9 cellular contexts compared by ENCODE assay signal in the genomic region with DNA sequence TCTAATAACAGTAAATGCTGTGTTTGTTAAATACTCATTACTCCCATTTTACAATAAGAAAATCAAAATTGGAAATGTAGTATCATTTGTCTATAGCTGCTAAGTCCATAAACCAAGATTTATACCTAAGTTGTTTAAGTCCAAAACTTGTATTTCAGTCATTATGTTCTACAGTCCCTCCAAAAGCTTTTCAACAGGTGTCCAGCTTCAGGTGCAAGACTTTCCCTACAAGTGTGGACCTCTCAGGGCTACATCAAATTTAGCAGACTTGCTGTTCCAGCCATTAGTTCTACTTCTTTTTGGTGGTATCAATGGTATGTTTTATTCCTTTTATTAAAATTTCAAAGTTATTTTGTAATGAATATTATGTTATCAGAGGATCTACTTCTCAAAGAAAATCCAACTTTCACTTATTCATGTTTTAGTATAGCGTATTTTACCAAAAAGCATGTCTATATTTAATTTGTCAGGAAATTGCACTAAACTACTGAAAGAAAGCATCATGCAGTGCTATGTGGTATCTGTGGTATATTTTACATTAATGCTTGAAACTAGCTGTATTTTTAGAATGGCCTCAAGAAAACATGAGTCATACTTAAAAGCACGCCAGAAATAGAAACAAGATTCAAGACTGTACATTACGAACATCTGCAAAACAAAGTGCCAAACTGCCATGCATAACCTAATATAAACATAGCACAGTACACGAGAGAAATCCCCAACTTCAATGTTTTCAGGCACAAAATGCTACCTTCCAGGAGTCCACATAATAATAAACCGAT. TPM values are rescaled to one million over a fixed set of nuclear protein-coding genes. Genes with fewer than 3 reads are reported as not detected.
DNase-seq lines count a peak whose midpoint lies in the region; ATAC-seq and TF ChIP-seq lines count a peak whose summit lies in the region.
"Had no signal": no experiment of that assay in that cellular context is flagged by ENCODE, and none has a peak within 500 bp of the region (broad histone marks: within the 10 kb centered on the region; RNA-seq: fewer than 3 reads in every experiment).

No MANE protein-coding gene starts in this region.

- H3K36me3 ChIP-seq in SJSA1: no peaks in the 10 kb centered on the region

- H3K27me3 ChIP-seq in SJSA1 (replicated peaks): no peaks in the 10 kb centered on the region

- no peak for TF ChIP-seq CTCF in AG09319 (IDR thresholded peaks at IDR 0.05; ENCODE audit: low read depth, low read length)
- no peak for TF ChIP-seq CTCF in foreskin fibroblast (IDR thresholded peaks at IDR 0.05; ENCODE audit: low read depth, low read length)

- ATAC-seq in GM18907 (IDR thresholded peaks at IDR 0.05; ENCODE audit: unreplicated experiment): peak; percentile 93
- peak; percentile 85 for ATAC-seq in HG03064 (IDR thresholded peaks at IDR 0.05; ENCODE audit: low read depth, unreplicated experiment)
- ATAC-seq in left lobe of liver: no peak

- peak overlapping the region; percentile 83 for H3K27ac ChIP-seq in SJSA1

- H3K4me3 ChIP-seq in SJSA1 (no peak overlapping the region), foreskin fibroblast (ENCODE audit: low read depth in 1 of 2, low read length in 2 of 2) (peak overlapping the region in 1 of 2 donors; percentile 10)

- H3K9me3 ChIP-seq in SJSA1 (replicated peaks): no peaks in the 10 kb centered on the region

- DNase-seq in AG09319 (ENCODE audit: extremely low read depth, low read depth) (peak; percentile 28), SJSA1 (ENCODE audit: low read depth in 1 of 2, low spot score in 2 of 2) (peak in 1 of 2 experiments; percentile 76), foreskin fibroblast (peak; percentile 71 to 88), SHP77 treated with DMSO at 0.1 percent for 48 hours (lab: John Stamatoyannopoulos, UW) (no peak), left lobe of liver (ENCODE audit: low spot score) (no peak)
- no peak for DNase-seq in stimulated activated CD4-positive, alpha-beta T cell treated with anti-CD3 and anti-CD28 coated beads, Interleukin-1b, Interleukin-23, amount 100 ng/mL, for 48 hours
- DNase-seq: left cardiac atrium had no signal

- peaks cover 37% of the 10 kb centered on the region for H3K4me1 ChIP-seq in SJSA1 (replicated peaks)

RNA-seq across cellular contexts. Expression of a gene that starts 44.5 kb away (rescaled TPM):
- total RNA-seq in SJSA1 (2014; rRNA removed; shearing (Covaris generic)): 8.6 and 9.2 TPM in 2 replicates
- 24.8 TPM for total RNA-seq in left lobe of liver

Comparison
In these comparisons a context has a peak if more than half of its experiments do, and no peak if none do; other contexts are left out.
1. DNase-seq: peak in AG09319 (single experiment) and foreskin fibroblast (2 of 2); none in SHP77 treated with DMSO at 0.1 percent for 48 hours (single experiment), stimulated activated CD4-positive, alpha-beta T cell treated with anti-CD3 and anti-CD28 coated beads, Interleukin-1b, Interleukin-23, amount 100 ng/mL, for 48 hours (single experiment) and left lobe of liver (single experiment).